Comparison of ENCODE assay signal across 7 cellular contexts in the genomic region with DNA sequence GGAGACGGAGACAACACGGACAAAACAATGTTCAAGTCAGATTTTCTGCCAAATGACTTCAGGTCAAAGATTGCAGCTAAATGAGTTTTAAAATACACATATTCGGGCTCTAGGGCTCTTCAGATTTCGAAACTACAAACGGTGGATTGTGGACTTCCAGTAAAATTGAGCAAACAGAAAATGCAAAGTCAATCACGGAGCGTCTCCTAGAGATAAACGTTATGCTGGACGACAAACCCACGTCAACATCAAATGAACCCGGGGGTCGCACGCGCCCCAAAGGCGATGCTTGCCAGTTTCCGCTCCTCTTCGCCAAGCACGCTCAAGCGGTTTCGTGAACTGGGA. TPM values are rescaled to one million over a fixed set of nuclear protein-coding genes. Genes with fewer than 3 reads are reported as not detected.
DNase-seq lines count a peak whose midpoint lies in the region; ATAC-seq and TF ChIP-seq lines count a peak whose summit lies in the region.

No MANE protein-coding gene starts in this region.

- no peaks in the 10 kb centered on the region for H3K9me2 ChIP-seq in OCI-LY1 (ENCODE audit: low read depth, low read length)

- TF ChIP-seq CTCF in OCI-LY1 (IDR thresholded peaks at IDR 0.05; ENCODE audit: low read length): no peak

- peaks cover 26% of the 10 kb centered on the region for H3K4me1 ChIP-seq in OCI-LY1 (ENCODE audit: insufficient read depth, low read length, severe bottlenecking)
- peaks cover 32% of the 10 kb centered on the region for H3K4me1 ChIP-seq in muscle layer of colon (ENCODE audit: insufficient read depth, low read length)

- peak overlapping the region; percentile 34 for H3K27ac ChIP-seq in OCI-LY1 (ENCODE audit: low read depth, low read length, poor library complexity, severe bottlenecking)
- H3K27ac ChIP-seq in muscle layer of colon (ENCODE audit: low read depth, low read length): peak overlapping the region; percentile 97

- ATAC-seq in GM21825 (IDR thresholded peaks at IDR 0.05; ENCODE audit: unreplicated experiment): peak; percentile 2
- ATAC-seq in GM19324 (IDR thresholded peaks at IDR 0.05; ENCODE audit: low FRiP score, unreplicated experiment): no peak
- ATAC-seq in GM18519 (IDR thresholded peaks at IDR 0.05; ENCODE audit: low FRiP score, unreplicated experiment): no peak

- H3K9ac ChIP-seq in OCI-LY1 (ENCODE audit: low read length): peak overlapping the region; percentile 86
- H3K9ac ChIP-seq in muscle layer of colon (ENCODE audit: low read length): peak overlapping the region; percentile 76

- no peaks in the 10 kb centered on the region for H3K9me3 ChIP-seq in OCI-LY1 (ENCODE audit: low read length)
- no peaks in the 10 kb centered on the region for H3K9me3 ChIP-seq in muscle layer of colon (ENCODE audit: low read length)

- peak overlapping the region; percentile 86 for H3K4me3 ChIP-seq in OCI-LY1 (ENCODE audit: low read depth, low read length, poor library complexity, severe bottlenecking)
- peak overlapping the region; percentile 87 to 93 for H3K4me3 ChIP-seq in muscle layer of colon (ENCODE audit: low read depth in 1 of 2, low read length in 2 of 2)

- H3K27me3 ChIP-seq in OCI-LY1 (ENCODE audit: insufficient read depth, low read length) (no peaks in the 10 kb centered on the region), muscle layer of colon (ENCODE audit: control insufficient read depth in 1 of 2, insufficient read depth in 2 of 2, low read length in 2 of 2) (no peaks in the 10 kb centered on the region)

- DNase-seq in dermis microvascular lymphatic vessel endothelial cell (ENCODE audit: low read depth in 2 of 2) (peak; percentile 9 to 32), activated gamma-delta T cell treated with Interleukin-2 at 50 U/mL for 16 hours (no peak)

- H3F3A ChIP-seq in OCI-LY1 (ENCODE audit: insufficient read depth, low read length): no peaks in the 10 kb centered on the region

- H2AFZ ChIP-seq in OCI-LY1 (ENCODE audit: low read length): no peak overlapping the region

- no peaks in the 10 kb centered on the region for H4K20me1 ChIP-seq in OCI-LY1 (ENCODE audit: insufficient read depth, low read length)

- H3K36me3 ChIP-seq in OCI-LY1 (ENCODE audit: insufficient read depth, low read length) (peaks cover 41% of the 10 kb centered on the region), muscle layer of colon (ENCODE audit: insufficient read depth, low read length) (peaks cover 6% of the 10 kb centered on the region)

- peaks cover 37% of the 10 kb centered on the region for H3K79me2 ChIP-seq in OCI-LY1 (ENCODE audit: insufficient read depth, low read length)

- peak overlapping the region; percentile 82 for H3K4me2 ChIP-seq in OCI-LY1 (ENCODE audit: low read length)

RNA-seq across cellular contexts. Expression of gene MRPS5, which starts 0.5 kb away (rescaled TPM):
- 35.4 and 36.3 TPM in 2 replicates for total RNA-seq in dermis microvascular lymphatic vessel endothelial cell

RNA-seq across cellular contexts. Expression of gene ZNF514, which starts 38.5 kb away (rescaled TPM):
- 6.3 and 9.1 TPM in 2 replicates for total RNA-seq in dermis microvascular lymphatic vessel endothelial cell

RNA-seq across cellular contexts. Expression of gene ZNF2, which starts 44.5 kb away (rescaled TPM):
- 5.3 and 8.1 TPM in 2 replicates for total RNA-seq in dermis microvascular lymphatic vessel endothelial cell
